In genomic region chr16:50516890-50517289, GRCh38 we compare ENCODE assay signal across 9 cellular contexts. TPM values are rescaled to one million over a fixed set of nuclear protein-coding genes. Genes with fewer than 3 reads are reported as not detected.
"Had no signal": no experiment of that assay in that cellular context is flagged by ENCODE, and none has a peak within 500 bp of the region (broad histone marks: within the 10 kb centered on the region; RNA-seq: fewer than 3 reads in every experiment).

No MANE protein-coding gene starts in this region.

- FAIRE-seq: G401.6, GM12878, GM12891, GM12892, GM18507, GM19239 had no signal

- H3K4me3 ChIP-seq: GM12878 had no signal

- ATAC-seq: GM12878 had no signal

- DNase-seq: GDM1, GF-D8 had no signal

RNA-seq across cellular contexts. Expression of gene NKD1, which starts 31.3 kb away (rescaled TPM):
- total RNA-seq: G401 had no signal
